Comparison of ENCODE assay signal across 1 cellular context in the genomic region with DNA sequence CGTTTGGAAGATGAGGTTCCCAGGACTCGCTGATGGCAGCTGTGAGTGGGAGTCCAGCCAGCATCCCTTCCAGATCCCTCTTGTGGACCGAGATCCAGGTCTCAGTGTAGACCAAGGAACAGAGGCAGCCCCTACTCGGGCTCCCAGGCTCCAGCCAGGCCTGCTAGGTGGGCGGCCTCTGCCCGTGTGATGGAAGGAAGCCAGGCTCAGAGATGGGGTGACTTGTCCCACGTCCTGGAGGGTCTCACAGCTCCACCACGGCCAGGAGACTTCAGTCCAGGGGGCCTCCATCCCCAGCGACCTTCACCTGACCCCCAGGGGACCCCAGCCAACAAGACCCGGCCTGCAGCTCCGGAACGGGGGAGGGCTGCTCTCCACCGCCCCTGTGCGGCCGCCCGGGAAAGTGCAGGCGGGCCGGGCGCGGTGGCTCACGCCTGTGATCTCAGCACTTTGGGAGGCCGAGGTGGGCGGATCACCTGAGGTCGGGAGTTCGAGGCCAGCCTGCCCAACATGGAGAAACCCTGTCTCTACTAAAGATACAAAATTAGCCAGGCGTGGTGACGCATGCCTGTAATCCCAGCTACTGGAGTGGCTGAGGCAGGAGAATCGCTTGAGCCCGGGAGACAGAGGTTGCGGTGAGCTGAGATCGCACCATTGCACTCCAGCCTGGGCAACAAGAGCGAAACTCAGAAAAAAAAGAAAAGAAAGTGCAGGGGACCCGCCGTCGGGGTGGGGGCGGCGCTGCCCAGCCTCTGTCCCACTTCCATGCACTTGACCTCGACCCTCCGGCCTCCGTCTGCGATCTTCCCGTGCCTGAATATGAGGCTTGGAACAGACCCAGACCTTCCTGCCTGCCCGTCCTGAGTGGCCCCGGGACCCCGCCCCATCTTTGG.
TF ChIP-seq lines count a peak whose summit lies in the region.

No MANE protein-coding gene starts in this region.

TF ChIP-seq in HCT116, 20 proteins besides CTCF, POLR2A, EP300 and RAD21:
- no peak for TF ChIP-seq POLR2AphosphoS5 (IDR thresholded peaks at IDR 0.05; ENCODE audit: low read depth, low read length)
- TF ChIP-seq JUND (IDR thresholded peaks at IDR 0.05), result no peak
- no peak for TF ChIP-seq SP1 (IDR thresholded peaks at IDR 0.05; ENCODE audit: low read depth)
- TF ChIP-seq, protein P1, sequence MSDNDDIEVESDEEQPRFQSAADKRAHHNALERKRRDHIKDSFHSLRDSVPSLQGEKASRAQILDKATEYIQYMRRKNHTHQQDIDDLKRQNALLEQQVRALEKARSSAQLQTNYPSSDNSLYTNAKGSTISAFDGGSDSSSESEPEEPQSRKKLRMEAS (IDR thresholded peaks at IDR 0.05), result no peak
- TF ChIP-seq YY1 (IDR thresholded peaks at IDR 0.05; ENCODE audit: extremely low read depth, insufficient replicate concordance, low read depth, low read length), result no peak
- TF ChIP-seq CBX3 (IDR thresholded peaks at IDR 0.05; ENCODE audit: low read depth), result peak; percentile 73; the same call in 1 of the 2 replicates
- TF ChIP-seq ELF1 (IDR thresholded peaks at IDR 0.05; ENCODE audit: borderline replicate concordance, low read depth), result no peak
- no peak for TF ChIP-seq EZH2 (IDR thresholded peaks at IDR 0.05)
- TF ChIP-seq, protein P2, sequence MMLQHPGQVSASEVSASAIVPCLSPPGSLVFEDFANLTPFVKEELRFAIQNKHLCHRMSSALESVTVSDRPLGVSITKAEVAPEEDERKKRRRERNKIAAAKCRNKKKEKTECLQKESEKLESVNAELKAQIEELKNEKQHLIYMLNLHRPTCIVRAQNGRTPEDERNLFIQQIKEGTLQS (IDR thresholded peaks at IDR 0.05), result no peak
- no peak for TF ChIP-seq FOSL1 (IDR thresholded peaks at IDR 0.05; ENCODE audit: low read depth)
- no peak for TF ChIP-seq EZH2phosphoT487 (IDR thresholded peaks at IDR 0.05; ENCODE audit: borderline replicate concordance)
- TF ChIP-seq SRF (IDR thresholded peaks at IDR 0.05; ENCODE audit: low read depth), result no peak
- TF ChIP-seq, protein P3, sequence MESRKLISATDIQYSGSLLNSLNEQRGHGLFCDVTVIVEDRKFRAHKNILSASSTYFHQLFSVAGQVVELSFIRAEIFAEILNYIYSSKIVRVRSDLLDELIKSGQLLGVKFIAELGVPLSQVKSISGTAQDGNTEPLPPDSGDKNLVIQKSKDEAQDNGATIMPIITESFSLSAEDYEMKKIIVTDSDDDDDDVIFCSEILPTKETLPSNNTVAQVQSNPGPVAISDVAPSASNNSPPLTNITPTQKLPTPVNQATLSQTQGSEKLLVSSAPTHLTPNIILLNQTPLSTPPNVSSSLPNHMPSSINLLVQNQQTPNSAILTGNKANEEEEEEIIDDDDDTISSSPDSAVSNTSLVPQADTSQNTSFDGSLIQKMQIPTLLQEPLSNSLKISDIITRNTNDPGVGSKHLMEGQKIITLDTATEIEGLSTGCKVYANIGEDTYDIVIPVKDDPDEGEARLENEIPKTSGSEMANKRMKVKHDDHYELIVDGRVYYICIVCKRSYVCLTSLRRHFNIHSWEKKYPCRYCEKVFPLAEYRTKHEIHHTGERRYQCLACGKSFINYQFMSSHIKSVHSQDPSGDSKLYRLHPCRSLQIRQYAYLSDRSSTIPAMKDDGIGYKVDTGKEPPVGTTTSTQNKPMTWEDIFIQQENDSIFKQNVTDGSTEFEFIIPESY (IDR thresholded peaks at IDR 0.05; ENCODE audit: extremely low read depth, insufficient replicate concordance, low read length), result no peak
- no peak for TF ChIP-seq CEBPB (IDR thresholded peaks at IDR 0.05; ENCODE audit: low read depth)
- no peak for TF ChIP-seq ZNF274 (IDR thresholded peaks at IDR 0.05; ENCODE audit: low read depth, low read length)
- peak; percentile 31; the same call in 1 of the 2 replicates for TF ChIP-seq ZFX (IDR thresholded peaks at IDR 0.05)
- TF ChIP-seq TCF7L2 (IDR thresholded peaks at IDR 0.05; ENCODE audit: borderline replicate concordance, extremely low read depth, insufficient read depth, insufficient read length), result peak; percentile 39
- no peak for TF ChIP-seq SIN3A (IDR thresholded peaks at IDR 0.05; ENCODE audit: low read depth)
- TF ChIP-seq, protein P4, sequence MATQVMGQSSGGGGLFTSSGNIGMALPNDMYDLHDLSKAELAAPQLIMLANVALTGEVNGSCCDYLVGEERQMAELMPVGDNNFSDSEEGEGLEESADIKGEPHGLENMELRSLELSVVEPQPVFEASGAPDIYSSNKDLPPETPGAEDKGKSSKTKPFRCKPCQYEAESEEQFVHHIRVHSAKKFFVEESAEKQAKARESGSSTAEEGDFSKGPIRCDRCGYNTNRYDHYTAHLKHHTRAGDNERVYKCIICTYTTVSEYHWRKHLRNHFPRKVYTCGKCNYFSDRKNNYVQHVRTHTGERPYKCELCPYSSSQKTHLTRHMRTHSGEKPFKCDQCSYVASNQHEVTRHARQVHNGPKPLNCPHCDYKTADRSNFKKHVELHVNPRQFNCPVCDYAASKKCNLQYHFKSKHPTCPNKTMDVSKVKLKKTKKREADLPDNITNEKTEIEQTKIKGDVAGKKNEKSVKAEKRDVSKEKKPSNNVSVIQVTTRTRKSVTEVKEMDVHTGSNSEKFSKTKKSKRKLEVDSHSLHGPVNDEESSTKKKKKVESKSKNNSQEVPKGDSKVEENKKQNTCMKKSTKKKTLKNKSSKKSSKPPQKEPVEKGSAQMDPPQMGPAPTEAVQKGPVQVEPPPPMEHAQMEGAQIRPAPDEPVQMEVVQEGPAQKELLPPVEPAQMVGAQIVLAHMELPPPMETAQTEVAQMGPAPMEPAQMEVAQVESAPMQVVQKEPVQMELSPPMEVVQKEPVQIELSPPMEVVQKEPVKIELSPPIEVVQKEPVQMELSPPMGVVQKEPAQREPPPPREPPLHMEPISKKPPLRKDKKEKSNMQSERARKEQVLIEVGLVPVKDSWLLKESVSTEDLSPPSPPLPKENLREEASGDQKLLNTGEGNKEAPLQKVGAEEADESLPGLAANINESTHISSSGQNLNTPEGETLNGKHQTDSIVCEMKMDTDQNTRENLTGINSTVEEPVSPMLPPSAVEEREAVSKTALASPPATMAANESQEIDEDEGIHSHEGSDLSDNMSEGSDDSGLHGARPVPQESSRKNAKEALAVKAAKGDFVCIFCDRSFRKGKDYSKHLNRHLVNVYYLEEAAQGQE (IDR thresholded peaks at IDR 0.05; ENCODE audit: low read depth), result no peak
- TF ChIP-seq EGR1 (IDR thresholded peaks at IDR 0.05; ENCODE audit: low read depth), result peak; percentile 95
